1 cellular context compared by ENCODE assay signal in the genomic region with DNA sequence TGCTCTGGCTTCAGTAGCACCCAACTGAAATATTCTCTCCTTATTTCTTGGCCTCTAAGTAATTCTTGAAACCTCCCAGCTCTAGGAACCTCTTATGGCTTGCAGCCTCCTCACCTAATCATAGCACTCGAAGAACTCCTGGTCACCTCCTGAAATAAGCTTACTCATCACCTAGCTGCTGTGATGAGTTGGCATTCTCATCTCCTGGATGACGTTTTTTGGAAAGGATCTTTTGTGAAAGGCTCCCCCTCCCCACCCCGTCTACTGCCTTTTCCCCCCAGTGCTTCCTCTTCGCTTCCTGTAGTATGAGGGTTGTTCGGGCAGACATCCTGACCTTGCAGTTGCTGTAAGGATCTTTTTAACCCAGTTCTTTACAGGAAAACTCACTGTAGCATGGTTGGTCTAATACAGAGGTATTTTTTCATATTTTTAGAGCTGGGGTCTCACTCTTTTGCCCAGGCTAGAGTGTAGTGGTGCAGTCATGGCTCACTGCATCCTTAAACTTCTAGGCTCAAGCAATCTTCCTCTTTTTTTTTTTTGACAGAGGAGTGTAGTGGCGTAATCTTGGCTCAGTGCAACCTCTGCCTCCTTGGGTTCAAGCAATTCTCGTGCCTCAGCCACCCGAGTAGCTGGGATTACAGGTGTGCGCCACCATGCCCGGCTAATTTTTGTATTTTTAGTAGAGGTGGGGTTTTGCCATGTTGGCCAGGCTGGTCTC.
TF ChIP-seq lines count a peak whose summit lies in the region.

No MANE protein-coding gene starts in this region.

TF ChIP-seq in A549, 52 proteins besides CTCF, POLR2A, EP300 and RAD21:
- TF ChIP-seq ELK1 (IDR thresholded peaks at IDR 0.05; ENCODE audit: low read depth, low read length) (no peak), MAFK (IDR thresholded peaks at IDR 0.05; ENCODE audit: partially characterized antibody) (peak; percentile 85)
